In genomic region chr7:16951483-16952080, GRCh38 we compare ENCODE assay signal across 17 cellular contexts.
DNase-seq lines count a peak whose midpoint lies in the region; ATAC-seq and TF ChIP-seq lines count a peak whose summit lies in the region.
"Had no signal": no experiment of that assay in that cellular context is flagged by ENCODE, and none has a peak within 500 bp of the region (broad histone marks: within the 10 kb centered on the region; RNA-seq: fewer than 3 reads in every experiment).

No MANE protein-coding gene starts in this region.

- H3K4me3 Mint-ChIP-seq in T-helper 17 cell = no peak overlapping the region

- TF ChIP-seq POLR2A in heart left ventricle (IDR thresholded peaks at IDR 0.05) = no peak
- TF ChIP-seq POLR2A in thyroid gland (IDR thresholded peaks at IDR 0.05) = peak in 1 of 2 donors; percentile 21
- no peak for TF ChIP-seq POLR2A in body of pancreas (IDR thresholded peaks at IDR 0.05)

- no peaks in the 10 kb centered on the region for H3K4me1 Mint-ChIP-seq in T-helper 17 cell

- peaks cover 8% of the 10 kb centered on the region for H3K27me3 Mint-ChIP-seq in T-helper 17 cell

- intact Hi-C loops in left ventricle myocardium inferior (cut with micrococcal nuclease) = no loop called here
- intact Hi-C loops in heart left ventricle (cut with DNase I) = no loop called here
- intact Hi-C loops in thyroid gland (cut with DNase I) = no loop called here
- intact Hi-C loops in body of pancreas (cut with DNase I) = no loop called here

- H3K36me3 ChIP-seq in left ventricle myocardium inferior (no peaks in the 10 kb centered on the region), heart left ventricle (no peaks in the 10 kb centered on the region), thyroid gland (no peaks in the 10 kb centered on the region), body of pancreas (replicated peaks in 1 of 2; ENCODE audit: insufficient read depth in 1 of 2, low read depth in 2 of 2) (no peaks in the 10 kb centered on the region)
- H3K36me3 ChIP-seq: tibial artery, WERI-Rb-1 had no signal

- ATAC-seq in heart left ventricle (no peak), T-helper 17 cell (no peak), body of pancreas (no peak)

- peaks cover 17% of the 10 kb centered on the region for H3K4me1 ChIP-seq in left ventricle myocardium inferior
- H3K4me1 ChIP-seq in heart left ventricle = peaks cover 0 to 15% (median 10%) of the 10 kb centered on the region in 12 donors
- H3K4me1 ChIP-seq in thyroid gland = peaks cover 21 to 24% of the 10 kb centered on the region in 2 donors
- no peaks in the 10 kb centered on the region for H3K4me1 ChIP-seq in body of pancreas

- in situ Hi-C loops in astrocyte of the spinal cord (cut with HindIII; ENCODE audit: low sequenced_read_pairs) = no loop called here

- H3K4me3 ChIP-seq in left ventricle myocardium inferior (peak overlapping the region; percentile 28), heart left ventricle (peak overlapping the region in 2 of 12 donors; percentile 22 to 33), astrocyte of the spinal cord (ENCODE audit: low read depth, low read length) (no peak overlapping the region), thyroid gland (replicated peaks in 1 of 3) (no peak overlapping the region), body of pancreas (no peak overlapping the region)
- H3K4me3 ChIP-seq: tibial artery had no signal

- DNase-seq in left ventricle myocardium inferior (no peak), heart left ventricle (no peak), astrocyte of the spinal cord (ENCODE audit: low read depth, low spot score) (peak; percentile 9), medulla oblongata (ENCODE audit: extremely low spot score) (peak; percentile 13), thyroid gland (no peak), NCI-H1694 treated with DMSO at 0.1 percent for 48 hours (lab: John Stamatoyannopoulos, UW) (no peak), T-helper 17 cell (no peak), body of pancreas (no peak)
- DNase-seq: activated naive CD4-positive, alpha-beta T cell; COR-L47; NCI-H187; NCI-H510A treated with DMSO at 0.1 percent for 48 hours; OCI-M1; stimulated activated CD8-positive, alpha-beta memory T cell treated with anti-CD3 and anti-CD28 coated beads, Interleukin-4, amount 100 ng/mL, for 48 hours; tibial artery; WERI-Rb-1 had no signal

- WGBS in heart left ventricle, 4 donors = 66 to 78% (median 77%) methylated on average over 3 of the region's 3 CpGs
- WGBS in thyroid gland, 2 donors = 34 to 48% methylated on average over 3 of the region's 3 CpGs
- whole genome bisulfite sequencing in body of pancreas, 2 donors = 81 to 83% methylated on average over 3 of the region's 3 CpGs

- H3K36me3 Mint-ChIP-seq in T-helper 17 cell (ENCODE audit: low read depth) = no peaks in the 10 kb centered on the region

- H3K27ac ChIP-seq in left ventricle myocardium inferior (replicated peaks) (no peak overlapping the region), heart left ventricle (peak overlapping the region in 2 of 12 donors; percentile 25 to 34), thyroid gland (peak overlapping the region; percentile 11 to 76 (median 73)), body of pancreas (no peak overlapping the region)
- H3K27ac ChIP-seq: KMS-11, tibial artery, WERI-Rb-1 had no signal

- H3K27me3 ChIP-seq in left ventricle myocardium inferior (ENCODE audit: low read depth) (no peaks in the 10 kb centered on the region), heart left ventricle (no peaks in the 10 kb centered on the region), thyroid gland (no peaks in the 10 kb centered on the region), body of pancreas (no peaks in the 10 kb centered on the region)
- H3K27me3 ChIP-seq: tibial artery had no signal

- TF ChIP-seq CTCF in left ventricle myocardium inferior (IDR thresholded peaks at IDR 0.05; ENCODE audit: borderline replicate concordance) (no peak), heart left ventricle (IDR thresholded peaks at IDR 0.05) (no peak), astrocyte of the spinal cord (IDR thresholded peaks at IDR 0.05; ENCODE audit: low read depth, low read length) (no peak), thyroid gland (IDR thresholded peaks at IDR 0.05) (no peak), body of pancreas (IDR thresholded peaks at IDR 0.05) (no peak)

- H3K9me3 ChIP-seq in left ventricle myocardium inferior (replicated peaks) = peaks cover 16% of the 10 kb centered on the region
- H3K9me3 ChIP-seq in heart left ventricle = peaks cover 0 to 17% (median 7%) of the 10 kb centered on the region in 12 donors
- no peaks in the 10 kb centered on the region for H3K9me3 ChIP-seq in thyroid gland
- H3K9me3 ChIP-seq in T-helper 17 cell (ENCODE audit: control insufficient read depth, low read length, poor library complexity, severe bottlenecking) = no peaks in the 10 kb centered on the region
- H3K9me3 ChIP-seq in body of pancreas = peaks cover 0 to 9% (median 0%) of the 10 kb centered on the region in 3 donors

- no peak overlapping the region for H3K27ac Mint-ChIP-seq in T-helper 17 cell

Comparison
In these comparisons a context has a peak if more than half of its experiments do, and no peak if none do; other contexts are left out.
1. DNase-seq: peak in astrocyte of the spinal cord (single experiment) and medulla oblongata (single experiment); none in left ventricle myocardium inferior (single experiment), heart left ventricle (0 of 5), thyroid gland (0 of 2), NCI-H1694 treated with DMSO at 0.1 percent for 48 hours (single experiment), T-helper 17 cell (0 of 3) and body of pancreas (0 of 4).
2. H3K27ac ChIP-seq: peak in thyroid gland (3 of 3); none in left ventricle myocardium inferior (single experiment) and body of pancreas (0 of 4).